Comparison of ENCODE assay signal across 18 cellular contexts in genomic region chr2:225207471-225207870, GRCh38.
DNase-seq lines count a peak whose midpoint lies in the region; ATAC-seq and TF ChIP-seq lines count a peak whose summit lies in the region.
"Had no signal": no experiment of that assay in that cellular context is flagged by ENCODE, and none has a peak within 500 bp of the region (broad histone marks: within the 10 kb centered on the region; RNA-seq: fewer than 3 reads in every experiment).

No MANE protein-coding gene starts in this region.

- peaks cover 0 to 9% (median 4%) of the 10 kb centered on the region in 5 experiments for H3K9me3 Mint-ChIP-seq in brain
- H3K9me3 Mint-ChIP-seq: HFFc6 had no signal

- TF ChIP-seq CTCF in brain (conservative IDR thresholded peaks at IDR 0.05): no peak

- H3K27ac Mint-ChIP-seq in brain: peak overlapping the region in 3 of 5 experiments; percentile 2 to 79 (median 76)
- H3K27ac Mint-ChIP-seq: CD4-positive, alpha-beta T cell; HFFc6; IgD-negative memory B cell had no signal

- no peak overlapping the region for H3K4me3 Mint-ChIP-seq in brain
- H3K4me3 Mint-ChIP-seq: CD4-positive, alpha-beta T cell; HFFc6; IgD-negative memory B cell had no signal

- no peaks in the 10 kb centered on the region for H3K27me3 Mint-ChIP-seq in brain

- peaks cover 33% of the 10 kb centered on the region for H3K4me1 Mint-ChIP-seq in brain
- H3K4me1 Mint-ChIP-seq: IgD-negative memory B cell had no signal

- DNase-seq in epidermal melanocyte (ENCODE audit: insufficient read length, low spot score): no peak
- no peak for DNase-seq in putamen (ENCODE audit: low spot score)
- DNase-seq in NCI-H128 (lab: John Stamatoyannopoulos, UW; ENCODE audit: unreplicated experiment): no peak
- DNase-seq: AML-193; Caco-2; CD4-positive, alpha-beta T cell; DMS153; DMS79; GF-D8; GOT3; H7; HFFc6; KBM-7 had no signal

- H3K36me3 Mint-ChIP-seq in brain: no peaks in the 10 kb centered on the region

- ATAC-seq in GM18861 (IDR thresholded peaks at IDR 0.05; ENCODE audit: unreplicated experiment) (peak; percentile 48), HG02938 (IDR thresholded peaks at IDR 0.05; ENCODE audit: unreplicated experiment) (peak; percentile 66)
- ATAC-seq: HCT116 had no signal
